ENCODE assay signal across 18 cellular contexts in the genomic region with DNA sequence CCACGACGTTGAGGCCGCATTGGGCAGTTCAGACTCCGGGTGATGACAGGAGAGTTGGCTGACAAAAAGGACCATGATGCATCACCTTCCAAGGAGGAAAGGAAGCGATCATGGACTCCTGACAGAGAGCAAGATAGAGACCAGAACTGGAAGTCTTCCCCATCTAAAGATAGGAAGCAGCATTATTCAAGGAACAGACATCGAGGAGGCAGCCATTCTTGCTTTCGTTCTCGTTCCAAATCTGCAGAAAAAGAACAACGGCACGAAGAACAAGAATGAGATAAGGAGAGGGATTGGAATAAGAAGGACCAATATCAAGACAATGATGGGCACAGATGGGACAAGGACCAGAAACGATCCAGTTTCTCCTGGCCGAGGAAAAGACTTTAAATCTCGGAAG. TPM values are rescaled to one million over a fixed set of nuclear protein-coding genes. Genes with fewer than 3 reads are reported as not detected.
DNase-seq lines count a peak whose midpoint lies in the region; ATAC-seq lines count a peak whose summit lies in the region.
"Had no signal": no experiment of that assay in that cellular context is flagged by ENCODE, and none has a peak within 500 bp of the region (broad histone marks: within the 10 kb centered on the region; RNA-seq: fewer than 3 reads in every experiment).

No MANE protein-coding gene starts in this region.

- ATAC-seq in GM18868 (IDR thresholded peaks at IDR 0.05; ENCODE audit: unreplicated experiment), result no peak
- ATAC-seq: A549; CD8-positive, alpha-beta T cell had no signal

- H3K4me3 ChIP-seq in SJSA1, result no peak overlapping the region
- H3K4me3 ChIP-seq: A549; BLaER1 treated with 17β-estradiol and CSF1 and Interleukin-3, amounts not matched to agents 10 nM and 100 nM had no signal

- H3K27me3 ChIP-seq in SJSA1 (replicated peaks), result peaks cover 95% of the 10 kb centered on the region
- H3K27me3 ChIP-seq: BLaER1 treated with 17β-estradiol and CSF1 and Interleukin-3, amounts not matched to agents 10 nM and 100 nM had no signal

- H3K4me3 Mint-ChIP-seq in activated naive CD4-positive, alpha-beta T cell treated with anti-CD3 and anti-CD28 coated beads, Interleukin-2, amount 10 ng/mL, durations not matched to agents 7 days and 5 days, result no peak overlapping the region
- H3K4me3 Mint-ChIP-seq: B cell; CD4-positive, alpha-beta T cell; CD8-positive, alpha-beta T cell had no signal

- peaks cover 65% of the 10 kb centered on the region for H3K9me3 ChIP-seq in SJSA1 (replicated peaks)
- H3K9me3 ChIP-seq: A549; BLaER1 treated with 17β-estradiol and CSF1 and Interleukin-3, amounts not matched to agents 10 nM and 100 nM; Caco-2 had no signal

- DNase-seq in activated naive CD4-positive, alpha-beta T cell treated with anti-CD3 and anti-CD28 coated beads, Interleukin-2, amount 10 ng/mL, durations not matched to agents 7 days and 5 days, result peak; percentile 8
- no peak for DNase-seq in activated naive CD4-positive, alpha-beta T cell (lab: John Stamatoyannopoulos, UW)
- peak; percentile 80 to 81 for DNase-seq in SJSA1 (ENCODE audit: low read depth in 1 of 2, low spot score in 2 of 2)
- no peak for DNase-seq in midbrain (lab: John Stamatoyannopoulos, UW)
- DNase-seq: AML-193; Caco-2; Calu3; CD4-positive, alpha-beta T cell; CD8-positive, alpha-beta T cell; DMS79 treated with DMSO at 0.1 percent for 48 hours; GF-D8 had no signal

- H3K4me1 Mint-ChIP-seq in activated naive CD4-positive, alpha-beta T cell treated with anti-CD3 and anti-CD28 coated beads, Interleukin-2, amount 10 ng/mL, durations not matched to agents 7 days and 5 days, result no peaks in the 10 kb centered on the region
- H3K4me1 Mint-ChIP-seq: B cell had no signal

- CTCF ChIA-PET in activated naive CD4-positive, alpha-beta T cell treated with anti-CD3 and anti-CD28 coated beads, Interleukin-2, amount 10 ng/mL, durations not matched to agents 7 days and 5 days (lab: Charles Lee), result no interaction called here

- H3K9me3 Mint-ChIP-seq in activated naive CD4-positive, alpha-beta T cell treated with anti-CD3 and anti-CD28 coated beads, Interleukin-2, amount 10 ng/mL, durations not matched to agents 7 days and 5 days, result no peaks in the 10 kb centered on the region
- H3K9me3 Mint-ChIP-seq: CD4-positive, alpha-beta T cell; CD8-positive, alpha-beta T cell had no signal

- H3K36me3 Mint-ChIP-seq in activated naive CD4-positive, alpha-beta T cell treated with anti-CD3 and anti-CD28 coated beads, Interleukin-2, amount 10 ng/mL, durations not matched to agents 7 days and 5 days, result no peaks in the 10 kb centered on the region
- H3K36me3 Mint-ChIP-seq: CD8-positive, alpha-beta T cell had no signal

- no peaks in the 10 kb centered on the region for H3K36me3 ChIP-seq in SJSA1
- H3K36me3 ChIP-seq: BLaER1 treated with 17β-estradiol and CSF1 and Interleukin-3, amounts not matched to agents 10 nM and 100 nM had no signal

- peaks cover 8% of the 10 kb centered on the region for H3K27me3 Mint-ChIP-seq in activated naive CD4-positive, alpha-beta T cell treated with anti-CD3 and anti-CD28 coated beads, Interleukin-2, amount 10 ng/mL, durations not matched to agents 7 days and 5 days

- H3K27ac Mint-ChIP-seq in activated naive CD4-positive, alpha-beta T cell treated with anti-CD3 and anti-CD28 coated beads, Interleukin-2, amount 10 ng/mL, durations not matched to agents 7 days and 5 days, result no peak overlapping the region
- H3K27ac Mint-ChIP-seq: B cell; CD4-positive, alpha-beta T cell; CD8-positive, alpha-beta T cell had no signal

- no peak overlapping the region for H3K27ac ChIP-seq in SJSA1
- H3K27ac ChIP-seq: 22Rv1; A549; BLaER1 treated with 17β-estradiol and CSF1 and Interleukin-3, amounts not matched to agents 10 nM and 100 nM; C4-2B had no signal

- H3K4me1 ChIP-seq in SJSA1 (replicated peaks), result no peaks in the 10 kb centered on the region
- H3K4me1 ChIP-seq: A549; BLaER1 treated with 17β-estradiol and CSF1 and Interleukin-3, amounts not matched to agents 10 nM and 100 nM; Caco-2 had no signal

RNA-seq across cellular contexts. Expression of a gene that starts 27.1 kb away (rescaled TPM):
- total RNA-seq in SJSA1 (2014; rRNA removed; shearing (Covaris generic)), result not detected in 2 replicates
- total RNA-seq: A172; B cell; Caco-2; Calu3; CD8-positive, alpha-beta T cell had no signal

RNA-seq across cellular contexts. Expression of a gene that starts 46.8 kb away (rescaled TPM):
- total RNA-seq in SJSA1 (2014; rRNA removed; shearing (Covaris generic)), result 0.21 TPM in 1 of 2 replicates, not detected in the other
- total RNA-seq: A172; B cell; Caco-2; Calu3; CD4-positive, alpha-beta T cell; CD8-positive, alpha-beta T cell had no signal

RNA-seq across cellular contexts. Expression of a gene that starts 50.2 kb away (rescaled TPM):
- 1.00 TPM in 1 of 2 replicates, not detected in the other for total RNA-seq in SJSA1 (2014; rRNA removed; shearing (Covaris generic))
- total RNA-seq: A172, B cell, Calu3 had no signal

Comparison
In these comparisons a context has a peak if more than half of its experiments do, and no peak if none do; other contexts are left out.
1. DNase-seq: peak in activated naive CD4-positive, alpha-beta T cell treated with anti-CD3 and anti-CD28 coated beads, Interleukin-2, amount 10 ng/mL, durations not matched to agents 7 days and 5 days (single experiment) and SJSA1 (2 of 2); none in activated naive CD4-positive, alpha-beta T cell (0 of 4) and midbrain (single experiment).